1 cellular context compared by ENCODE assay signal in the genomic region with DNA sequence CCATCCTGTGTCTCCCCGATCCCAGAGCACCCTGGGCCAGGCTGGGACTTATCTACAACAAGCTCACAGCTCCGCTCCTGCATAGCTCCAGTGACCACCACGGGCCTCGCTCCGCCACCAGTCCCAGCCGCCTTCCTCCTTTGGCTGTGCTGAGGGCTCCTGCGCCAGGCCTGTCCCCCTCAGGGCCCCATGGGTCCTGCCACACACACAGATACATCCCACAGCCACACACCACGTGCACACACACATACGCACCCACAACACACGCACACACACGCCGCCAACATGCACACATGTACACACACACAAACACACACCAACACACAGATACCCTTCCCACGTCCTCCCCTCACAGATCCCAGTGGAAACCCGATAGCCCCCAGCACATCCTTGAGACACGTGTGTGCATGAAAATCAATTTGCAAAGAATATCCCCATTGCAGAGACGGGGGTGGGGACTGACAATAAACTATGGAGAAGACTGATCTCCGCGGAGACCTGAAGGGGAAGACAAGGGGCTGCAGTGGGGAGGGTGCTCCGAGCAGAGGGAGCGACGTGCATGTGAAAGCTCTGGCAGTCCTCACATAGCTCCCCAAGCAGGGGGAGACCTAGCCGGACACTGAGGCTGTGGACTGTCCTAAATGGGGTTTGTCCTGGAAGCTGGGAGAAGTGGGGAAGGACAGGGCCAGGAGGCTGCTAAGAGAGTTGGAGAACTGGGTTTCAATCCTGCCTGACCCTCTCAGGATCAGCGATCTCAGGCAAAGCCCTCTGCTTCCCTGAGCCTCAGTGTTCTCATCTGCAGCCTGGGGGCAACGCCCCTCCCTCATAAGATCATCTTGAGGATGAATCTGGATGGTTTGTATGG.
TF ChIP-seq lines count a peak whose summit lies in the region.

No MANE protein-coding gene starts in this region.

TF ChIP-seq in K562, 482 proteins besides CTCF, POLR2A, EP300 and RAD21:
- TF ChIP-seq AFF4 (CRISPR knock-in tag; IDR thresholded peaks at IDR 0.05), result no peak
- no peak for TF ChIP-seq ZNF41 (CRISPR knock-in tag; conservative IDR thresholded peaks at IDR 0.05)
- TF ChIP-seq, protein P1, sequence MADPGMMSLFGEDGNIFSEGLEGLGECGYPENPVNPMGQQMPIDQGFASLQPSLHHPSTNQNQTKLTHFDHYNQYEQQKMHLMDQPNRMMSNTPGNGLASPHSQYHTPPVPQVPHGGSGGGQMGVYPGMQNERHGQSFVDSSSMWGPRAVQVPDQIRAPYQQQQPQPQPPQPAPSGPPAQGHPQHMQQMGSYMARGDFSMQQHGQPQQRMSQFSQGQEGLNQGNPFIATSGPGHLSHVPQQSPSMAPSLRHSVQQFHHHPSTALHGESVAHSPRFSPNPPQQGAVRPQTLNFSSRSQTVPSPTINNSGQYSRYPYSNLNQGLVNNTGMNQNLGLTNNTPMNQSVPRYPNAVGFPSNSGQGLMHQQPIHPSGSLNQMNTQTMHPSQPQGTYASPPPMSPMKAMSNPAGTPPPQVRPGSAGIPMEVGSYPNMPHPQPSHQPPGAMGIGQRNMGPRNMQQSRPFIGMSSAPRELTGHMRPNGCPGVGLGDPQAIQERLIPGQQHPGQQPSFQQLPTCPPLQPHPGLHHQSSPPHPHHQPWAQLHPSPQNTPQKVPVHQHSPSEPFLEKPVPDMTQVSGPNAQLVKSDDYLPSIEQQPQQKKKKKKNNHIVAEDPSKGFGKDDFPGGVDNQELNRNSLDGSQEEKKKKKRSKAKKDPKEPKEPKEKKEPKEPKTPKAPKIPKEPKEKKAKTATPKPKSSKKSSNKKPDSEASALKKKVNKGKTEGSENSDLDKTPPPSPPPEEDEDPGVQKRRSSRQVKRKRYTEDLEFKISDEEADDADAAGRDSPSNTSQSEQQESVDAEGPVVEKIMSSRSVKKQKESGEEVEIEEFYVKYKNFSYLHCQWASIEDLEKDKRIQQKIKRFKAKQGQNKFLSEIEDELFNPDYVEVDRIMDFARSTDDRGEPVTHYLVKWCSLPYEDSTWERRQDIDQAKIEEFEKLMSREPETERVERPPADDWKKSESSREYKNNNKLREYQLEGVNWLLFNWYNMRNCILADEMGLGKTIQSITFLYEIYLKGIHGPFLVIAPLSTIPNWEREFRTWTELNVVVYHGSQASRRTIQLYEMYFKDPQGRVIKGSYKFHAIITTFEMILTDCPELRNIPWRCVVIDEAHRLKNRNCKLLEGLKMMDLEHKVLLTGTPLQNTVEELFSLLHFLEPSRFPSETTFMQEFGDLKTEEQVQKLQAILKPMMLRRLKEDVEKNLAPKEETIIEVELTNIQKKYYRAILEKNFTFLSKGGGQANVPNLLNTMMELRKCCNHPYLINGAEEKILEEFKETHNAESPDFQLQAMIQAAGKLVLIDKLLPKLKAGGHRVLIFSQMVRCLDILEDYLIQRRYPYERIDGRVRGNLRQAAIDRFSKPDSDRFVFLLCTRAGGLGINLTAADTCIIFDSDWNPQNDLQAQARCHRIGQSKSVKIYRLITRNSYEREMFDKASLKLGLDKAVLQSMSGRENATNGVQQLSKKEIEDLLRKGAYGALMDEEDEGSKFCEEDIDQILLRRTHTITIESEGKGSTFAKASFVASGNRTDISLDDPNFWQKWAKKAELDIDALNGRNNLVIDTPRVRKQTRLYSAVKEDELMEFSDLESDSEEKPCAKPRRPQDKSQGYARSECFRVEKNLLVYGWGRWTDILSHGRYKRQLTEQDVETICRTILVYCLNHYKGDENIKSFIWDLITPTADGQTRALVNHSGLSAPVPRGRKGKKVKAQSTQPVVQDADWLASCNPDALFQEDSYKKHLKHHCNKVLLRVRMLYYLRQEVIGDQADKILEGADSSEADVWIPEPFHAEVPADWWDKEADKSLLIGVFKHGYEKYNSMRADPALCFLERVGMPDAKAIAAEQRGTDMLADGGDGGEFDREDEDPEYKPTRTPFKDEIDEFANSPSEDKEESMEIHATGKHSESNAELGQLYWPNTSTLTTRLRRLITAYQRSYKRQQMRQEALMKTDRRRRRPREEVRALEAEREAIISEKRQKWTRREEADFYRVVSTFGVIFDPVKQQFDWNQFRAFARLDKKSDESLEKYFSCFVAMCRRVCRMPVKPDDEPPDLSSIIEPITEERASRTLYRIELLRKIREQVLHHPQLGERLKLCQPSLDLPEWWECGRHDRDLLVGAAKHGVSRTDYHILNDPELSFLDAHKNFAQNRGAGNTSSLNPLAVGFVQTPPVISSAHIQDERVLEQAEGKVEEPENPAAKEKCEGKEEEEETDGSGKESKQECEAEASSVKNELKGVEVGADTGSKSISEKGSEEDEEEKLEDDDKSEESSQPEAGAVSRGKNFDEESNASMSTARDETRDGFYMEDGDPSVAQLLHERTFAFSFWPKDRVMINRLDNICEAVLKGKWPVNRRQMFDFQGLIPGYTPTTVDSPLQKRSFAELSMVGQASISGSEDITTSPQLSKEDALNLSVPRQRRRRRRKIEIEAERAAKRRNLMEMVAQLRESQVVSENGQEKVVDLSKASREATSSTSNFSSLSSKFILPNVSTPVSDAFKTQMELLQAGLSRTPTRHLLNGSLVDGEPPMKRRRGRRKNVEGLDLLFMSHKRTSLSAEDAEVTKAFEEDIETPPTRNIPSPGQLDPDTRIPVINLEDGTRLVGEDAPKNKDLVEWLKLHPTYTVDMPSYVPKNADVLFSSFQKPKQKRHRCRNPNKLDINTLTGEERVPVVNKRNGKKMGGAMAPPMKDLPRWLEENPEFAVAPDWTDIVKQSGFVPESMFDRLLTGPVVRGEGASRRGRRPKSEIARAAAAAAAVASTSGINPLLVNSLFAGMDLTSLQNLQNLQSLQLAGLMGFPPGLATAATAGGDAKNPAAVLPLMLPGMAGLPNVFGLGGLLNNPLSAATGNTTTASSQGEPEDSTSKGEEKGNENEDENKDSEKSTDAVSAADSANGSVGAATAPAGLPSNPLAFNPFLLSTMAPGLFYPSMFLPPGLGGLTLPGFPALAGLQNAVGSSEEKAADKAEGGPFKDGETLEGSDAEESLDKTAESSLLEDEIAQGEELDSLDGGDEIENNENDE (IDR thresholded peaks at IDR 0.05; ENCODE audit: low read depth, low read length), result no peak
- TF ChIP-seq STAT5B (CRISPR knock-in tag; IDR thresholded peaks at IDR 0.05), result no peak
- no peak for TF ChIP-seq SUPT5H (IDR thresholded peaks at IDR 0.05)
- no peak for TF ChIP-seq ARID1B (IDR thresholded peaks at IDR 0.05)
- TF ChIP-seq THRB (CRISPR knock-in tag; conservative IDR thresholded peaks at IDR 0.05), result no peak
- TF ChIP-seq TAF1 (IDR thresholded peaks at IDR 0.05; ENCODE audit: control insufficient read depth, extremely low read depth, insufficient read depth, low read length, severe bottlenecking), result no peak
- no peak for TF ChIP-seq GTF2A2 (tag; IDR thresholded peaks at IDR 0.05)
- TF ChIP-seq, protein P2, sequence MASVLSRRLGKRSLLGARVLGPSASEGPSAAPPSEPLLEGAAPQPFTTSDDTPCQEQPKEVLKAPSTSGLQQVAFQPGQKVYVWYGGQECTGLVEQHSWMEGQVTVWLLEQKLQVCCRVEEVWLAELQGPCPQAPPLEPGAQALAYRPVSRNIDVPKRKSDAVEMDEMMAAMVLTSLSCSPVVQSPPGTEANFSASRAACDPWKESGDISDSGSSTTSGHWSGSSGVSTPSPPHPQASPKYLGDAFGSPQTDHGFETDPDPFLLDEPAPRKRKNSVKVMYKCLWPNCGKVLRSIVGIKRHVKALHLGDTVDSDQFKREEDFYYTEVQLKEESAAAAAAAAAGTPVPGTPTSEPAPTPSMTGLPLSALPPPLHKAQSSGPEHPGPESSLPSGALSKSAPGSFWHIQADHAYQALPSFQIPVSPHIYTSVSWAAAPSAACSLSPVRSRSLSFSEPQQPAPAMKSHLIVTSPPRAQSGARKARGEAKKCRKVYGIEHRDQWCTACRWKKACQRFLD (CRISPR knock-in tag; IDR thresholded peaks at IDR 0.05), result no peak
- TF ChIP-seq ETS2 (tag; IDR thresholded peaks at IDR 0.05; ENCODE audit: borderline replicate concordance, poor library complexity, severe bottlenecking), result no peak
- TF ChIP-seq ZNF780A (CRISPR knock-in tag; IDR thresholded peaks at IDR 0.05), result no peak
- no peak for TF ChIP-seq ETV1 (tag; conservative IDR thresholded peaks at IDR 0.05; ENCODE audit: low read depth)
- TF ChIP-seq ZNF282 (CRISPR knock-in tag; IDR thresholded peaks at IDR 0.05), result no peak
- TF ChIP-seq ZNF561 (CRISPR knock-in tag; conservative IDR thresholded peaks at IDR 0.05), result no peak
